In genomic region chr2:177245010-177245422, GRCh38 we compare ENCODE assay signal across 1 cellular context.
TF ChIP-seq lines count a peak whose summit lies in the region.

No MANE protein-coding gene starts in this region.

TF ChIP-seq in K562, 482 proteins besides CTCF, POLR2A, EP300 and RAD21 (continued from another document and continues in another):
- TF ChIP-seq JUNB (CRISPR knock-in tag; conservative IDR thresholded peaks at IDR 0.05) = peak; percentile 86
- no peak for TF ChIP-seq MNT (conservative IDR thresholded peaks at IDR 0.05)
- no peak for TF ChIP-seq DMBX1 (CRISPR knock-in tag; IDR thresholded peaks at IDR 0.05; ENCODE audit: borderline replicate concordance)
- no peak for TF ChIP-seq RNF2 (IDR thresholded peaks at IDR 0.05)
- TF ChIP-seq GABPB1 (CRISPR knock-in tag; IDR thresholded peaks at IDR 0.05) = no peak
- no peak for TF ChIP-seq KLF1 (tag; IDR thresholded peaks at IDR 0.05)
- no peak for TF ChIP-seq USF1 (CRISPR knock-in tag; IDR thresholded peaks at IDR 0.05)
- TF ChIP-seq XRCC4 (IDR thresholded peaks at IDR 0.05; ENCODE audit: extremely low read depth, insufficient read depth, insufficient read length) = no peak
- 0 out of 2 replicates have a peak, but pooled peaks have one; percentile 54 for TF ChIP-seq DDX20 (tag; IDR thresholded peaks at IDR 0.05; ENCODE audit: low read depth)
- peak; percentile 70 for TF ChIP-seq ARID1B (IDR thresholded peaks at IDR 0.05)
- TF ChIP-seq MAFF (IDR thresholded peaks at IDR 0.05; ENCODE audit: low read length) = no peak
- TF ChIP-seq ZNF318 (IDR thresholded peaks at IDR 0.05; ENCODE audit: borderline replicate concordance in 1 of 2, low read depth in 1 of 2) = 0 out of 4 replicates have a peak, but pooled peaks of 1 of the 2 experiments have one; percentile 20
- peak; percentile 62; the same call in 1 of the 2 replicates for TF ChIP-seq ZNF584 (CRISPR knock-in tag; IDR thresholded peaks at IDR 0.05; ENCODE audit: low read depth)
- 0 out of 2 replicates have a peak, but pooled peaks have one; percentile 18 for TF ChIP-seq MEF2D (tag; conservative IDR thresholded peaks at IDR 0.05; ENCODE audit: low read depth)
- TF ChIP-seq CXXC5 (CRISPR knock-in tag; IDR thresholded peaks at IDR 0.05) = peak; percentile 39; the same call in 1 of the 2 replicates
- TF ChIP-seq MAX (CRISPR knock-in tag; IDR thresholded peaks at IDR 0.05) = no peak
- no peak for TF ChIP-seq CHCHD3 (CRISPR knock-in tag; IDR thresholded peaks at IDR 0.05)
- TF ChIP-seq NR2C1 (IDR thresholded peaks at IDR 0.05) = peak; percentile 91
- peak; percentile 92 for TF ChIP-seq NR2C1 (tag; IDR thresholded peaks at IDR 0.05)
- peak; percentile 44; the same call in 1 of the 2 replicates for TF ChIP-seq CTBP1 (IDR thresholded peaks at IDR 0.05; ENCODE audit: borderline replicate concordance)
- no peak for TF ChIP-seq MXD1 (CRISPR knock-in tag; IDR thresholded peaks at IDR 0.05; ENCODE audit: borderline replicate concordance, poor library complexity, severe bottlenecking)
- no peak for TF ChIP-seq LEF1 (IDR thresholded peaks at IDR 0.05)
- no peak for TF ChIP-seq ZBTB5 (IDR thresholded peaks at IDR 0.05)
- TF ChIP-seq ZNF609 (CRISPR knock-in tag; IDR thresholded peaks at IDR 0.05; ENCODE audit: borderline replicate concordance) = no peak
- no peak for TF ChIP-seq ZNF77 (CRISPR knock-in tag; IDR thresholded peaks at IDR 0.05)
- no peak for TF ChIP-seq HINFP (tag; conservative IDR thresholded peaks at IDR 0.05; ENCODE audit: low read depth)
- no peak for TF ChIP-seq BCLAF1 (IDR thresholded peaks at IDR 0.05; ENCODE audit: borderline replicate concordance in 1 of 2, control insufficient read depth in 1 of 2, low read depth in 2 of 2, low read length in 1 of 2)
- TF ChIP-seq ZFP30 (CRISPR knock-in tag; IDR thresholded peaks at IDR 0.05; ENCODE audit: borderline replicate concordance) = no peak
